ENCODE assay signal across 1 cellular context in genomic region chr17:79779661-79780365, GRCh38.
TF ChIP-seq lines count a peak whose summit lies in the region.

No MANE protein-coding gene starts in this region.

TF ChIP-seq in H1, 55 proteins besides CTCF, POLR2A, EP300 and RAD21:
- TF ChIP-seq POLR2AphosphoS5 (IDR thresholded peaks at IDR 0.05; ENCODE audit: low read depth, low read length) = no peak
- no peak for TF ChIP-seq HDAC6 (IDR thresholded peaks at IDR 0.05; ENCODE audit: low read depth, low read length)
